Comparison of ENCODE assay signal across 17 cellular contexts in the genomic region with DNA sequence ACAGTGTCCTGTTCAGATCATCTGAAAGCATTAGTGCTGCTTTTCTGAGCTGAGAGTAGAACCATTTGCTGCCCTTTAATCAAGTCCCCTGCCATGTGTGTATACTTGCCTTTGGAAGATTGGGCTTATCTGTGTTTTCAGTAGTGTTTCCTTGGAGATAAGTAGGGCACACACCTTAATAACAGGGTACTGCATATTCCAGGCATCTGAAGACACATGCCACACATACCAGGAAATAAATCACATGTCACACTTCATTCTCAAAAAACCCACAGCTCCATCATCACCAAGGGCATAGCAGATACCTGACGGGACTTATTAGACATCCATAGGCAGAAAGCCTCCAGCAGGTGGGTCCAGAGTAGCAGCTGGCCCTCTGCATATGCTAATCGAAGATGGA.
A peak's percentile ranks its signal among the peaks of the same experiment; 100 is the strongest.
DNase-seq lines count a peak whose midpoint lies in the region; TF ChIP-seq lines count a peak whose summit lies in the region.
"Had no signal": no experiment of that assay in that cellular context is flagged by ENCODE, and none has a peak within 500 bp of the region (broad histone marks: within the 10 kb centered on the region; RNA-seq: fewer than 3 reads in every experiment).

No MANE protein-coding gene starts in this region.

- H3K9me3 Mint-ChIP-seq in progenitor cell of endocrine pancreas (ENCODE audit: low read depth): no peaks in the 10 kb centered on the region

- peak; percentile 27 for TF ChIP-seq CTCF in progenitor cell of endocrine pancreas (IDR thresholded peaks at IDR 0.05; ENCODE audit: unreplicated experiment)

- DNase-seq in Caki2 (ENCODE audit: low read depth) (peak; percentile 2), NCI-H2227 treated with DMSO at 0.1 percent for 48 hours (lab: John Stamatoyannopoulos, UW) (peak; percentile 86), islet precursor cell (peak; percentile 77), progenitor cell of endocrine pancreas (ENCODE audit: low spot score, unreplicated experiment) (no peak), mesenteric fat pad (ENCODE audit: low spot score) (no peak), NCI-H1092 treated with DMSO at 0.1 percent for 48 hours (lab: John Stamatoyannopoulos, UW) (no peak), SKM-1 treated with dmso at 0.1 percent for 144 hours (lab: John Stamatoyannopoulos, UW; ENCODE audit: unreplicated experiment) (no peak), globus pallidus (ENCODE audit: low spot score) (no peak)
- DNase-seq: GF-D8; GM23248; HCEC 1CT; NCI-H1105 treated with DMSO at 0.1 percent for 48 hours; NCI-H2029 treated with DMSO at 0.1 percent for 48 hours; NCI-H510A treated with DMSO at 0.1 percent for 48 hours; NK-92 treated with Interleukin-12 subunit alpha and Interleukin-12 subunit beta, amount 100 ng/mL, for 24 hours; SIG-M5 had no signal

- in situ Hi-C loops in Caki2 (cut with HindIII; ENCODE audit: low pct_unique_long_range_greater_than_20kb, low sequenced_read_pairs): no loop called here

- peaks cover 25% of the 10 kb centered on the region for H3K4me1 Mint-ChIP-seq in progenitor cell of endocrine pancreas (ENCODE audit: low read depth)
- H3K4me1 Mint-ChIP-seq: IgD-negative memory B cell had no signal

- H3K4me3 Mint-ChIP-seq in progenitor cell of endocrine pancreas (ENCODE audit: low read depth): no peak overlapping the region
- H3K4me3 Mint-ChIP-seq: IgD-negative memory B cell had no signal

- no peak overlapping the region for H3K27ac Mint-ChIP-seq in progenitor cell of endocrine pancreas
- H3K27ac Mint-ChIP-seq: IgD-negative memory B cell had no signal

- no peaks in the 10 kb centered on the region for H3K36me3 Mint-ChIP-seq in progenitor cell of endocrine pancreas (ENCODE audit: insufficient read depth)
- H3K36me3 Mint-ChIP-seq: IgD-negative memory B cell had no signal

- peaks cover 18% of the 10 kb centered on the region for H3K27me3 Mint-ChIP-seq in progenitor cell of endocrine pancreas
- H3K27me3 Mint-ChIP-seq: IgD-negative memory B cell had no signal

Comparison
In these comparisons a context has a peak if more than half of its experiments do, and no peak if none do; other contexts are left out.
1. DNase-seq: peak in Caki2 (single experiment), NCI-H2227 treated with DMSO at 0.1 percent for 48 hours (single experiment) and islet precursor cell (single experiment); none in progenitor cell of endocrine pancreas (single experiment), mesenteric fat pad (single experiment), NCI-H1092 treated with DMSO at 0.1 percent for 48 hours (single experiment), SKM-1 treated with dmso at 0.1 percent for 144 hours (single experiment) and globus pallidus (single experiment).